ENCODE assay signal across 8 cellular contexts in the genomic region with DNA sequence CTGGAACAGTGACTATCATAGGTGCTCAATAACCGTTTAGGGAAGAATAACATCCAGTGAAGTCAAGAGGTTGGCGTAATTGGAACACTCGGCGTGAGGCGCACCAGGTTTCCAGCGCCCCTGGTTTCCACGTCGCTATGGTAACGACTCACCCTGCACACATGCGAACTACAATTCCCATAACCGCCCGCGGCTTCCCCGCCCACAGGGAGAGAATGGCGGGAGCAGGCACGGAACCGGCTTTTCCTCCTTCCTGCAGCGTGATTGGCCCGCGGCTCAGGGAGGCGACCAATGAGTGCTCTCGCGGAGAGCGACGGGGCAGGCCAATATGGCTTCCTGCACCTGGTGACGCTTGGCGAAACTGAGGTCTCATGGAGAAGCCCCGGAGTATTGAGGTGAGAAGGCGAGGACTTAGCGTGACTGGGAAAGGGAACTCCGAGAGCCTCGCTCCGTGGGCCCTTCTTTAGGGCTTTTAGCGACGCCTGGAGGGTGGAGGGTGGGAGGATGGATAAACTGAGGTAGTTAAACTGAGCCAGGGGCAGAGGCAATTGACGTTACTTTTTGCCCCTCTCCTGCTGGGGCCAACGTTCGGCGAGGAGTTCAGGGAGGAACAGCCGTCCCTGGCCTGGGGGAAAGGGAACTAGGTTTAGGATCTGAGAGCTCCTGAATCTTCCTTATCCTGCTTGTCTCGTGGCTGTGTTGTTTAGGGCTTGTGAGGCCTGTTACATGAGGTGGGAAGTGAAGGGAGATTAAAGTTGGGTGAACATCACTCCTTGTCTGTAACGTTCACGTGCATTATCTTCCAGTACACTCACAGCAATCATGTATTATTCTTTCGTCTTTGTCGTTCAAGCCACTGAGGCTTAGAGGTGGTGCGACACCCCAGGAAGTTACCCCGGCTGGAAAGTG. TPM values are rescaled to one million over a fixed set of nuclear protein-coding genes. Genes with fewer than 3 reads are reported as not detected.
DNase-seq lines count a peak whose midpoint lies in the region; ATAC-seq, FAIRE-seq and TF ChIP-seq lines count a peak whose summit lies in the region.

A gene (plus strand): TSS at position 321 of the 909 bp plus-strand sequence. CDS start 51 bp downstream, at position 372.

- DNase-seq in AG20443 (ENCODE audit: low spot score) (peak; percentile 99), NCI-H510A (lab: John Stamatoyannopoulos, UW) (peak; percentile 89), cerebellum (ENCODE audit: low spot score) (peak; percentile 100), keratinocyte (ENCODE audit: low read depth, low spot score) (peak; percentile 65)
- peak; percentile 98 for DNase-seq in activated CD4-positive, alpha-beta T cell treated with anti-CD3 and anti-CD28 coated beads for 1 hour
- peak; percentile 95 to 97 for DNase-seq in stimulated activated CD4-positive, alpha-beta T cell treated with anti-CD3 and anti-CD28 coated beads, Interleukin-15, amount 100 ng/mL, for 1 hour (ENCODE audit: low read depth in 1 of 2, low spot score in 1 of 2)

- H3K27ac ChIP-seq in keratinocyte (ENCODE audit: control insufficient read depth, insufficient read depth, low read length), result peak within 1 kb of the TSS; percentile 92

- H4K20me1 ChIP-seq in keratinocyte (ENCODE audit: control insufficient read depth, extremely low read depth, insufficient read depth, low read length), result no peaks in the 10 kb centered on the region

- TF ChIP-seq POLR2A in GM19099 (IDR thresholded peaks at IDR 0.05; ENCODE audit: extremely low read depth, insufficient read length, low read depth), result peak; percentile 86

- peaks cover 9% of the 10 kb centered on the region for H3K4me1 ChIP-seq in keratinocyte (ENCODE audit: control insufficient read depth, extremely low read depth, insufficient read depth, low read length)

- dilution Hi-C loops in keratinocyte (cut with MboI; ENCODE audit: extremely low pct_ligation_motif_present, low sequenced_read_pairs), result no loop called here

- TF ChIP-seq CTCF in keratinocyte (optimal IDR thresholded peaks at IDR 0.05 in 1 of 3, IDR thresholded peaks at IDR 0.05 in 1 of 3, conservative IDR thresholded peaks at IDR 0.05 in 1 of 3; ENCODE audit: extremely low read depth in 1 of 3, insufficient read depth in 2 of 3, low read length in 3 of 3), result no peak

- H3K9ac ChIP-seq in keratinocyte (ENCODE audit: control insufficient read depth, extremely low read depth, insufficient read depth, low read length), result peak within 1 kb of the TSS; percentile 97

- peak; percentile 95 for ATAC-seq in HG03432 (IDR thresholded peaks at IDR 0.05; ENCODE audit: unreplicated experiment)

- peaks cover 3 to 6% of the 10 kb centered on the region in 2 experiments for H3K36me3 ChIP-seq in keratinocyte (ENCODE audit: control insufficient read depth in 2 of 2, extremely low read depth in 1 of 2, insufficient read depth in 2 of 2, low read length in 2 of 2)

- FAIRE-seq in keratinocyte (lab: Jason Lieb, UNC), result peak; percentile 85

- H3K4me2 ChIP-seq in keratinocyte (ENCODE audit: control insufficient read depth, extremely low read depth, insufficient read depth, low read depth, low read length), result peak within 1 kb of the TSS; percentile 94

- H3K4me3 ChIP-seq in keratinocyte (ENCODE audit: control insufficient read depth in 2 of 3, extremely low read depth in 1 of 3, insufficient read depth in 2 of 3, low read depth in 1 of 3, low read length in 3 of 3), result peak within 1 kb of the TSS; percentile 70 to 100 (median 90)

- H3K9me1 ChIP-seq in keratinocyte (ENCODE audit: control insufficient read depth, extremely low read depth, insufficient read depth, low read length), result no peaks in the 10 kb centered on the region

- peak within 1 kb of the TSS; percentile 99 for H2AFZ ChIP-seq in keratinocyte (ENCODE audit: control insufficient read depth, low read length)

- H3K9me3 ChIP-seq in keratinocyte (ENCODE audit: control insufficient read depth, low read depth, low read length), result no peaks in the 10 kb centered on the region

- H3K27me3 ChIP-seq in keratinocyte (ENCODE audit: control insufficient read depth, extremely low read depth, insufficient read depth, low read length), result no peaks in the 10 kb centered on the region

- peaks cover 25% of the 10 kb centered on the region for H3K79me2 ChIP-seq in keratinocyte (ENCODE audit: control insufficient read depth, insufficient read depth, low read length)

RNA-seq across cellular contexts. Expression of the gene that starts here (rescaled TPM):
- 16.6 TPM for total RNA-seq in cerebellum
- 16.7 to 24.8 TPM (median 18.1 TPM) in 3 replicates for polyA plus RNA-seq in keratinocyte
- polyA plus RNA-seq in keratinocyte (2011; ENCODE audit: low read depth), result 4.4 TPM
- polyA plus RNA-seq in keratinocyte (2011; cell fraction: cytosol; rRNA removed), result 15.4 and 20.5 TPM in 2 replicates
- 30.2 and 33.2 TPM in 2 replicates for polyA plus RNA-seq in keratinocyte (2011; cell fraction: nucleus; rRNA removed)
- polyA plus RNA-seq in keratinocyte (2012; ENCODE audit: low replicate concordance), result 10.3 and 16.4 TPM in 2 replicates
- 24.9 to 29.3 TPM (median 27.9 TPM) in 3 replicates for polyA minus RNA-seq in keratinocyte
- polyA minus RNA-seq in keratinocyte (2011; cell fraction: cytosol; rRNA and poly(A)+ RNA removed), result 18.6 TPM
- 15.9 and 17.1 TPM in 2 replicates for polyA minus RNA-seq in keratinocyte (2011; cell fraction: nucleus; rRNA and poly(A)+ RNA removed)

Comparison
In these comparisons a context has a peak if more than half of its experiments do, and no peak if none do; other contexts are left out.
1. Peak in every context shown above with its lines: DNase-seq, ATAC-seq, H3K4me3 ChIP-seq and H3K27ac ChIP-seq.